In genomic region chr17:68491381-68491849, GRCh38 we compare ENCODE assay signal across 1 cellular context.
TF ChIP-seq lines count a peak whose summit lies in the region.

No MANE protein-coding gene starts in this region.

TF ChIP-seq in GM12878, 131 proteins besides CTCF, POLR2A, EP300 and RAD21:
- TF ChIP-seq ZNF592 (IDR thresholded peaks at IDR 0.05) (no peak), ATF2 (IDR thresholded peaks at IDR 0.05; ENCODE audit: low read length) (no peak), BCL3 (IDR thresholded peaks at IDR 0.05; ENCODE audit: borderline replicate concordance, insufficient read depth, low read depth, low read length, poor library complexity, severe bottlenecking) (no peak), GATAD2B (conservative IDR thresholded peaks at IDR 0.05; ENCODE audit: low read depth) (no peak), TARDBP (IDR thresholded peaks at IDR 0.05; ENCODE audit: borderline replicate concordance) (no peak), SRF (IDR thresholded peaks at IDR 0.05; ENCODE audit: low read depth in 2 of 2, low read length in 2 of 2) (no peak), ETV6 (conservative IDR thresholded peaks at IDR 0.05 in 1 of 2, IDR thresholded peaks at IDR 0.05 in 1 of 2; ENCODE audit: borderline replicate concordance in 1 of 2, low read depth in 1 of 2) (0 out of 4 replicates have a peak, but pooled peaks of 1 of the 2 experiments have one; percentile 24), FOS (IDR thresholded peaks at IDR 0.05; ENCODE audit: borderline replicate concordance, extremely low read depth, insufficient read length) (no peak), IKZF1 (conservative IDR thresholded peaks at IDR 0.05) (peak; percentile 42), RUNX3 (IDR thresholded peaks at IDR 0.05; ENCODE audit: low read length) (no peak), FOXK2 (IDR thresholded peaks at IDR 0.05) (no peak), ZSCAN29 (IDR thresholded peaks at IDR 0.05) (no peak), PKNOX1 (IDR thresholded peaks at IDR 0.05) (no peak), PBX3 (IDR thresholded peaks at IDR 0.05; ENCODE audit: insufficient replicate concordance, low read depth, low read length) (no peak), SPI1 (IDR thresholded peaks at IDR 0.05; ENCODE audit: borderline replicate concordance, insufficient read depth, low read depth, low read length) (peak; percentile 82; the same call in 1 of the 2 replicates), SIN3A (IDR thresholded peaks at IDR 0.05; ENCODE audit: low read depth, low read length) (no peak), CREB1 (IDR thresholded peaks at IDR 0.05; ENCODE audit: low read depth) (no peak)
